30 cellular contexts compared by ENCODE assay signal in the genomic region with DNA sequence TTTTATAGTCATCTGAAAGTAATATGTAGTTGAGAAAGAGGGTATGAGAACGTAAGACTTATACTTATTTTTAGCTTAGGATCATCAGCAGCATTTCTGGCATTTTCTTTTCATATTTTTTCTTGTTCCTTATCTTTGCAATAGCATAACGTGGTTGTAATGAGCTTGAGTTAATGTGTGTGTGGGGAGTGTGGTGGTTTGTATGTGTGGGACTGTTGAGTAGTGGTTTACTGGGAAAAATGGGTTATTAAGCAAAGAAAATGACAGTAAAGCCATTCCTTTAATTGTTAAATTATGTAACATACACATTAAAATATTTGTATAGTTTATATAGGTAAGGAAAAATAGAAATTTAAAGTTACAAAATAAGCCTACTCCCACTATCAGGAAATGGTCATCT. TPM values are rescaled to one million over a fixed set of nuclear protein-coding genes. Genes with fewer than 3 reads are reported as not detected.
DNase-seq lines count a peak whose midpoint lies in the region; ATAC-seq and TF ChIP-seq lines count a peak whose summit lies in the region.
"Had no signal": no experiment of that assay in that cellular context is flagged by ENCODE, and none has a peak within 500 bp of the region (broad histone marks: within the 10 kb centered on the region; RNA-seq: fewer than 3 reads in every experiment).

No MANE protein-coding gene starts in this region.

- no peak overlapping the region for H3K4me3 Mint-ChIP-seq in activated naive CD8-positive, alpha-beta T cell
- no peak overlapping the region for H3K4me3 Mint-ChIP-seq in activated naive CD8-positive, alpha-beta T cell treated with anti-CD3 and anti-CD28 coated beads, Interleukin-2, amount 50 U/mL, for 24 hours
- no peak overlapping the region for H3K4me3 Mint-ChIP-seq in WTC11
- H3K4me3 Mint-ChIP-seq in endodermal cell = no peak overlapping the region
- H3K4me3 Mint-ChIP-seq in type B pancreatic cell = no peak overlapping the region
- H3K4me3 Mint-ChIP-seq: activated CD4-positive, alpha-beta memory T cell treated with anti-CD3 and anti-CD28 coated beads for 36 hours; effector memory CD8-positive, alpha-beta T cell; neural progenitor cell had no signal

- peaks cover 33% of the 10 kb centered on the region for H3K4me1 Mint-ChIP-seq in activated naive CD8-positive, alpha-beta T cell (ENCODE audit: low read depth)
- peaks cover 27% of the 10 kb centered on the region for H3K4me1 Mint-ChIP-seq in activated naive CD8-positive, alpha-beta T cell treated with anti-CD3 and anti-CD28 coated beads, Interleukin-2, amount 50 U/mL, for 24 hours
- no peaks in the 10 kb centered on the region for H3K4me1 Mint-ChIP-seq in WTC11
- peaks cover 2% of the 10 kb centered on the region for H3K4me1 Mint-ChIP-seq in endodermal cell
- H3K4me1 Mint-ChIP-seq in type B pancreatic cell (ENCODE audit: unreplicated experiment) = peaks cover 18% of the 10 kb centered on the region

- CTCF ChIA-PET in WTC11 (lab: Charles Lee) = no interaction called here

- peak overlapping the region; percentile 0 for H3K27ac Mint-ChIP-seq in activated naive CD8-positive, alpha-beta T cell
- no peak overlapping the region for H3K27ac Mint-ChIP-seq in activated naive CD8-positive, alpha-beta T cell treated with anti-CD3 and anti-CD28 coated beads, Interleukin-2, amount 50 U/mL, for 24 hours
- H3K27ac Mint-ChIP-seq in WTC11 (peak overlapping the region; percentile 23), endodermal cell (peak overlapping the region; percentile 76), type B pancreatic cell (peak overlapping the region; percentile 65)
- H3K27ac Mint-ChIP-seq: activated CD4-positive, alpha-beta memory T cell treated with anti-CD3 and anti-CD28 coated beads for 36 hours; neural progenitor cell had no signal

- ATAC-seq in activated naive CD8-positive, alpha-beta T cell treated with anti-CD3 and anti-CD28 coated beads, Interleukin-2, amount 50 U/mL, for 24 hours = no peak
- no peak for ATAC-seq in WTC11
- no peak for ATAC-seq in omental fat pad (ENCODE audit: low FRiP score)
- ATAC-seq: effector memory CD8-positive, alpha-beta T cell; heart right ventricle; lower lobe of right lung had no signal

- peaks cover 61% of the 10 kb centered on the region for H3K36me3 ChIP-seq in endodermal cell (ENCODE audit: control insufficient read depth, insufficient read depth, low read length)
- H3K36me3 ChIP-seq: colonic mucosa, neural progenitor cell, uterus had no signal

- POLR2A ChIA-PET in WTC11 (lab: Charles Lee) = no interaction called here

- no peaks in the 10 kb centered on the region for H3K9me3 Mint-ChIP-seq in activated naive CD8-positive, alpha-beta T cell (ENCODE audit: low read depth)
- H3K9me3 Mint-ChIP-seq in activated naive CD8-positive, alpha-beta T cell treated with anti-CD3 and anti-CD28 coated beads, Interleukin-2, amount 50 U/mL, for 24 hours = no peaks in the 10 kb centered on the region
- H3K9me3 Mint-ChIP-seq in WTC11 (no peaks in the 10 kb centered on the region), endodermal cell (no peaks in the 10 kb centered on the region), type B pancreatic cell (no peaks in the 10 kb centered on the region)
- H3K9me3 Mint-ChIP-seq: activated CD4-positive, alpha-beta memory T cell treated with anti-CD3 and anti-CD28 coated beads for 36 hours; effector memory CD8-positive, alpha-beta T cell; neural progenitor cell had no signal

- H3K4me3 ChIP-seq in endodermal cell (ENCODE audit: low read length) = no peak overlapping the region
- H3K4me3 ChIP-seq: adrenal gland, colonic mucosa, esophagus muscularis mucosa, heart right ventricle, lower lobe of right lung, MG63, neural progenitor cell, sigmoid colon, testis, uterus had no signal

- TF ChIP-seq CTCF in WTC11 (IDR thresholded peaks at IDR 0.05) (no peak), endodermal cell (conservative IDR thresholded peaks at IDR 0.05) (no peak), type B pancreatic cell (conservative IDR thresholded peaks at IDR 0.05) (no peak), omental fat pad (IDR thresholded peaks at IDR 0.05) (no peak)

- no peaks in the 10 kb centered on the region for H3K27me3 ChIP-seq in endodermal cell (ENCODE audit: control insufficient read depth, insufficient read depth, low read length, poor library complexity, severe bottlenecking)
- H3K27me3 ChIP-seq: adrenal gland, colonic mucosa, esophagus muscularis mucosa, heart right ventricle, MG63, neural progenitor cell, sigmoid colon, testis, uterus had no signal

- H3K9me3 ChIP-seq in endodermal cell (ENCODE audit: control insufficient read depth, low read length) = no peaks in the 10 kb centered on the region
- H3K9me3 ChIP-seq: adrenal gland, colonic mucosa, esophagus muscularis mucosa, heart right ventricle, lower lobe of right lung, MG63, sigmoid colon, testis, uterus had no signal

- H3K36me3 Mint-ChIP-seq in activated naive CD8-positive, alpha-beta T cell = peaks cover 2% of the 10 kb centered on the region
- peaks cover 24% of the 10 kb centered on the region for H3K36me3 Mint-ChIP-seq in activated naive CD8-positive, alpha-beta T cell treated with anti-CD3 and anti-CD28 coated beads, Interleukin-2, amount 50 U/mL, for 24 hours (ENCODE audit: low read depth)
- H3K36me3 Mint-ChIP-seq in WTC11 = peaks cover 15% of the 10 kb centered on the region
- H3K36me3 Mint-ChIP-seq in endodermal cell (ENCODE audit: low read depth) = peaks cover 57% of the 10 kb centered on the region
- peaks cover 19% of the 10 kb centered on the region for H3K36me3 Mint-ChIP-seq in type B pancreatic cell

- no peak for DNase-seq in activated naive CD8-positive, alpha-beta T cell treated with anti-CD3 and anti-CD28 coated beads, Interleukin-2, amount 50 U/mL, for 24 hours
- DNase-seq in WTC11 (ENCODE audit: low spot score) (no peak), endodermal cell (no peak), type B pancreatic cell (ENCODE audit: extremely low spot score, unreplicated experiment) (no peak), AG08395 (ENCODE audit: low spot score) (no peak), NCI-H1417 treated with DMSO at 0.1 percent for 48 hours (lab: John Stamatoyannopoulos, UW) (no peak), omental fat pad (ENCODE audit: low spot score) (no peak)
- DNase-seq: activated CD4-positive, alpha-beta memory T cell treated with anti-CD3 and anti-CD28 coated beads for 36 hours; activated effector memory CD4-positive, alpha-beta T cell treated with anti-CD3 and anti-CD28 coated beads, Interleukin-2, amount 50 U/mL, for 16 hours; colonic mucosa; DMS53; effector memory CD8-positive, alpha-beta T cell; foreskin melanocyte; heart right ventricle; lower lobe of right lung; MG63; NCI-H1417; NCI-H2081; NCI-H226; NCI-H69; SIG-M5; sigmoid colon; stimulated activated naive CD4-positive, alpha-beta T cell treated with Interleukin-2 at 50 U/mL for 16 hours; testis; uterus had no signal

- 42% methylated on average over 2 of the region's 2 CpGs; no CpG with 5 or more reads in 1 of the 2 experiments for WGBS in endodermal cell (ENCODE audit: insufficient coverage in 1 of 2, insufficient read length in 1 of 2), 2 experiments

- H3K9ac ChIP-seq in endodermal cell (ENCODE audit: extremely low read depth, low read length, poor library complexity, severe bottlenecking) = no peak overlapping the region
- H3K9ac ChIP-seq: neural progenitor cell had no signal

- H3K27me3 Mint-ChIP-seq in activated naive CD8-positive, alpha-beta T cell = no peaks in the 10 kb centered on the region
- H3K27me3 Mint-ChIP-seq in activated naive CD8-positive, alpha-beta T cell treated with anti-CD3 and anti-CD28 coated beads, Interleukin-2, amount 50 U/mL, for 24 hours = no peaks in the 10 kb centered on the region
- H3K27me3 Mint-ChIP-seq in WTC11 (ENCODE audit: low read depth) (no peaks in the 10 kb centered on the region), endodermal cell (ENCODE audit: insufficient read depth) (no peaks in the 10 kb centered on the region), type B pancreatic cell (no peaks in the 10 kb centered on the region)
- H3K27me3 Mint-ChIP-seq: activated CD4-positive, alpha-beta memory T cell treated with anti-CD3 and anti-CD28 coated beads for 36 hours; effector memory CD8-positive, alpha-beta T cell had no signal

- no peaks in the 10 kb centered on the region for H3K4me1 ChIP-seq in endodermal cell (ENCODE audit: control insufficient read depth, insufficient read depth, low read length)
- H3K4me1 ChIP-seq: colonic mucosa, lower lobe of right lung, neural progenitor cell, uterus had no signal

- no peak overlapping the region for H3K27ac ChIP-seq in endodermal cell (ENCODE audit: low read depth, low read length)
- H3K27ac ChIP-seq: adrenal gland, colonic mucosa, lower lobe of right lung, neural progenitor cell, sigmoid colon, testis, uterus had no signal

TF ChIP-seq in WTC11, 78 proteins besides CTCF, POLR2A, EP300 and RAD21 (continues in another document):
- TF ChIP-seq ETV6 (CRISPR knock-in tag; IDR thresholded peaks at IDR 0.05) (no peak), OVOL2 (CRISPR knock-in tag; IDR thresholded peaks at IDR 0.05; ENCODE audit: borderline replicate concordance) (no peak)

RNA-seq across cellular contexts. Expression of a gene that starts 15.2 kb away (rescaled TPM):
- total RNA-seq in WTC11 (2021) = 77.8 to 84.8 TPM (median 81.3 TPM) in 3 replicates
- total RNA-seq in endodermal cell = 100 to 1,000 TPM; 102 to 144 TPM
- 69.4 TPM for polyA plus RNA-seq in endodermal cell (2013, experiment 1 of 2)
- 75.4 TPM for polyA plus RNA-seq in endodermal cell (2013, experiment 2 of 2)
- total RNA-seq in type B pancreatic cell (ENCODE audit: low replicate concordance) = 69.8 and 77.3 TPM in 2 replicates
- 10 to 100 TPM; 31.5 to 94.2 (median 59.4) TPM for total RNA-seq in omental fat pad

RNA-seq across cellular contexts. Expression of a gene that starts 23.6 kb away (rescaled TPM):
- total RNA-seq in WTC11 (2021) (87.2 to 103 TPM (median 97.6 TPM) in 3 replicates), endodermal cell (100 to 1,000 TPM in 1 of 2 donors, 10 to 100 TPM in 1; 79.4 to 103 TPM), type B pancreatic cell (ENCODE audit: low replicate concordance) (95.8 and 97.4 TPM in 2 replicates), omental fat pad (10 to 100 TPM; 24.0 to 26.1 (median 24.6) TPM)
- 103 TPM for polyA plus RNA-seq in endodermal cell (2013, experiment 1 of 2)
- 103 TPM for polyA plus RNA-seq in endodermal cell (2013, experiment 2 of 2)

RNA-seq across cellular contexts. Expression of a gene that starts 37.8 kb away (rescaled TPM):
- total RNA-seq in WTC11 (2021) (0.66 to 0.82 TPM (median 0.79 TPM) in 3 replicates), endodermal cell (1 to 10 TPM; 1.0 to 1.9 TPM), type B pancreatic cell (ENCODE audit: low replicate concordance) (1.9 TPM in 2 replicates), omental fat pad (1 to 10 TPM in 1 of 4 donors, not detected in 3; 1.9 TPM)
- polyA plus RNA-seq in endodermal cell (2013, experiment 1 of 2) = 0.64 TPM
- not detected for polyA plus RNA-seq in endodermal cell (2013, experiment 2 of 2)
- total RNA-seq: G401, testis had no signal

RNA-seq across cellular contexts. Expression of a gene that starts 41.0 kb away (rescaled TPM):
- 184 to 202 TPM (median 186 TPM) in 3 replicates for total RNA-seq in WTC11 (2021)
- 100 to 1,000 TPM; 188 to 205 TPM for total RNA-seq in endodermal cell
- polyA plus RNA-seq in endodermal cell (2013, experiment 1 of 2) = 163 TPM
- 157 TPM for polyA plus RNA-seq in endodermal cell (2013, experiment 2 of 2)
- total RNA-seq in type B pancreatic cell (ENCODE audit: low replicate concordance) = 146 and 170 TPM in 2 replicates
- total RNA-seq in omental fat pad = 100 to 1,000 TPM in 3 of 4 donors, 10 to 100 TPM in 1; 96.4 to 148 (median 131) TPM

RNA-seq across cellular contexts. Expression of a gene that starts 47.6 kb away (rescaled TPM):
- total RNA-seq in WTC11 (2021) = 35.3 to 45.3 TPM (median 35.8 TPM) in 3 replicates
- total RNA-seq in endodermal cell = 10 to 100 TPM; 41.1 to 44.8 TPM
- 50.6 TPM for polyA plus RNA-seq in endodermal cell (2013, experiment 1 of 2)
- 43.5 TPM for polyA plus RNA-seq in endodermal cell (2013, experiment 2 of 2)
- total RNA-seq in type B pancreatic cell (ENCODE audit: low replicate concordance) = 39.3 and 42.1 TPM in 2 replicates
- total RNA-seq in omental fat pad = 10 to 100 TPM; 12.0 to 24.7 (median 20.7) TPM
